ENCODE assay signal across 22 cellular contexts in genomic region chr4:185212566-185212965, GRCh38. TPM values are rescaled to one million over a fixed set of nuclear protein-coding genes. Genes with fewer than 3 reads are reported as not detected.
DNase-seq lines count a peak whose midpoint lies in the region; ATAC-seq and TF ChIP-seq lines count a peak whose summit lies in the region.
"Had no signal": no experiment of that assay in that cellular context is flagged by ENCODE, and none has a peak within 500 bp of the region (broad histone marks: within the 10 kb centered on the region; RNA-seq: fewer than 3 reads in every experiment).

No MANE protein-coding gene starts in this region.

- no peak for ATAC-seq in CD4-positive, CD25-positive, alpha-beta regulatory T cell (ENCODE audit: low read depth in 2 of 2)
- ATAC-seq: body of pancreas; CD8-positive, alpha-beta T cell; natural killer cell; sciatic nerve had no signal

- no peaks in the 10 kb centered on the region for H3K27me3 ChIP-seq in CD4-positive, CD25-positive, alpha-beta regulatory T cell (ENCODE audit: control insufficient read depth, insufficient read depth, low read length)
- no peaks in the 10 kb centered on the region for H3K27me3 ChIP-seq in trophoblast cell (ENCODE audit: insufficient read depth, low read length)
- H3K27me3 ChIP-seq: body of pancreas, MG63, Peyer's patch had no signal

- H3K14ac ChIP-seq in trophoblast cell (ENCODE audit: low read length) = no peak overlapping the region

- peak overlapping the region; percentile 2 for H3K4me3 ChIP-seq in CD4-positive, CD25-positive, alpha-beta regulatory T cell (ENCODE audit: low read depth, low read length)
- H3K4me3 ChIP-seq in GM12875 (ENCODE audit: low read depth, low read length) (peak overlapping the region; percentile 88), trophoblast cell (ENCODE audit: low read depth, low read length) (no peak overlapping the region)
- H3K4me3 ChIP-seq: body of pancreas, coronary artery, MG63, Peyer's patch had no signal

- H2BK12ac ChIP-seq in trophoblast cell (ENCODE audit: low read length) = no peak overlapping the region

- H4K8ac ChIP-seq in trophoblast cell (ENCODE audit: low read depth, low read length) = no peak overlapping the region

- H3K4me2 ChIP-seq in trophoblast cell (ENCODE audit: low read length) = no peak overlapping the region

- no peaks in the 10 kb centered on the region for H3K36me3 Mint-ChIP-seq in CD4-positive, CD25-positive, alpha-beta regulatory T cell
- H3K36me3 Mint-ChIP-seq in brain (peaks cover 5% of the 10 kb centered on the region), neural crest cell (ENCODE audit: low read depth) (no peaks in the 10 kb centered on the region)
- H3K36me3 Mint-ChIP-seq: natural killer cell had no signal

- H3K27ac ChIP-seq in CD4-positive, CD25-positive, alpha-beta regulatory T cell (ENCODE audit: insufficient read depth, low read length, poor library complexity, severe bottlenecking) = no peak overlapping the region
- H3K27ac ChIP-seq in trophoblast cell (ENCODE audit: low read depth, low read length) = no peak overlapping the region
- H3K27ac ChIP-seq: coronary artery, WERI-Rb-1 had no signal

- H3K36me3 ChIP-seq in CD4-positive, CD25-positive, alpha-beta regulatory T cell (ENCODE audit: control insufficient read depth, insufficient read depth, low read length) = no peaks in the 10 kb centered on the region
- no peaks in the 10 kb centered on the region for H3K36me3 ChIP-seq in trophoblast cell (ENCODE audit: control insufficient read depth in 1 of 2, insufficient read depth in 2 of 2, low read length in 2 of 2)
- H3K36me3 ChIP-seq: MG63, Peyer's patch, WERI-Rb-1 had no signal

- H3K4me3 Mint-ChIP-seq in CD4-positive, CD25-positive, alpha-beta regulatory T cell = peak overlapping the region in 1 of 4 donors; percentile 26
- peak overlapping the region; percentile 28 to 91 (median 70) for H3K4me3 Mint-ChIP-seq in brain
- H3K4me3 Mint-ChIP-seq in neural crest cell = peak overlapping the region; percentile 38
- H3K4me3 Mint-ChIP-seq: CD8-positive, alpha-beta T cell had no signal

- no peak overlapping the region for H2BK5ac ChIP-seq in trophoblast cell (ENCODE audit: low read depth, low read length, poor library complexity)

- TF ChIP-seq CTCF in GM12875 (IDR thresholded peaks at IDR 0.05; ENCODE audit: borderline replicate concordance, insufficient read depth, low read depth, low read length) (no peak), brain (conservative IDR thresholded peaks at IDR 0.05) (no peak), neural crest cell (conservative IDR thresholded peaks at IDR 0.05) (no peak), GM10266 (IDR thresholded peaks at IDR 0.05; ENCODE audit: control insufficient read depth, insufficient read depth, low read depth, missing control alignments) (no peak)

- H3K4me1 Mint-ChIP-seq in CD4-positive, CD25-positive, alpha-beta regulatory T cell = peaks cover 29 to 72% (median 50%) of the 10 kb centered on the region in 4 donors
- H3K4me1 Mint-ChIP-seq in brain = peaks cover 53% of the 10 kb centered on the region
- H3K4me1 Mint-ChIP-seq in neural crest cell = peaks cover 28% of the 10 kb centered on the region

- no peak overlapping the region for H2BK120ac ChIP-seq in trophoblast cell (ENCODE audit: insufficient read depth, low read length, poor library complexity)

- no CpG with 5 or more reads among the region's 4 CpGs for WGBS in trophoblast cell (ENCODE audit: extremely low coverage, insufficient coverage, insufficient read length)

- H3K23ac ChIP-seq in trophoblast cell (ENCODE audit: low read length) = no peak overlapping the region

- no peak for DNase-seq in CD4-positive, CD25-positive, alpha-beta regulatory T cell
- DNase-seq in neural crest cell (ENCODE audit: low read depth, low spot score) = no peak
- DNase-seq in ureter (ENCODE audit: low spot score) = no peak
- DNase-seq in trophoblast cell = no peak
- DNase-seq in mucosa of gallbladder (ENCODE audit: low spot score) = no peak
- no peak for DNase-seq in GM10266 (ENCODE audit: extremely low spot score)
- DNase-seq: activated CD4-positive, alpha-beta T cell treated with anti-CD3 and anti-CD28 coated beads, Interleukin-2, amount 50 U/mL, for 4 hours; activated CD8-positive, alpha-beta memory T cell treated with anti-CD3 and anti-CD28 coated beads, Interleukin-2, amount 50 U/mL, for 48 hours; body of pancreas; CD8-positive, alpha-beta T cell; H9; MG63; natural killer cell; NCI-H1417; NCI-H510A treated with DMSO at 0.1 percent for 48 hours; Peyer's patch; T-helper 2 cell; WERI-Rb-1 had no signal

- peaks cover 6% of the 10 kb centered on the region for H3K79me1 ChIP-seq in trophoblast cell (ENCODE audit: low read length)

- no peak overlapping the region for H2AFZ ChIP-seq in trophoblast cell (ENCODE audit: insufficient read depth, low read length, poor library complexity)

- no peaks in the 10 kb centered on the region for H3K9me3 Mint-ChIP-seq in CD4-positive, CD25-positive, alpha-beta regulatory T cell
- no peaks in the 10 kb centered on the region for H3K9me3 Mint-ChIP-seq in brain
- no peaks in the 10 kb centered on the region for H3K9me3 Mint-ChIP-seq in neural crest cell
- H3K9me3 Mint-ChIP-seq: CD8-positive, alpha-beta T cell; natural killer cell had no signal

- no peak overlapping the region for H4K91ac ChIP-seq in trophoblast cell (ENCODE audit: low read depth, low read length)

- H2AK5ac ChIP-seq in trophoblast cell (ENCODE audit: low read length) = no peak overlapping the region

- H3K4ac ChIP-seq in trophoblast cell (ENCODE audit: low read depth, low read length) = no peak overlapping the region

- no peak overlapping the region for H3K18ac ChIP-seq in trophoblast cell (ENCODE audit: low read length)

- H3K27me3 Mint-ChIP-seq in CD4-positive, CD25-positive, alpha-beta regulatory T cell = peaks cover 8% of the 10 kb centered on the region
- H3K27me3 Mint-ChIP-seq in brain = peaks cover 11% of the 10 kb centered on the region
- H3K27me3 Mint-ChIP-seq in neural crest cell (ENCODE audit: low read depth) = peaks cover 15% of the 10 kb centered on the region

- no peak overlapping the region for H4K12ac ChIP-seq in trophoblast cell (ENCODE audit: low read depth, low read length)

- no peaks in the 10 kb centered on the region for H3K9me3 ChIP-seq in CD4-positive, CD25-positive, alpha-beta regulatory T cell (ENCODE audit: control insufficient read depth in 2 of 2, low read length in 2 of 2)
- no peaks in the 10 kb centered on the region for H3K9me3 ChIP-seq in trophoblast cell (ENCODE audit: insufficient read depth, low read depth, low read length)
- H3K9me3 ChIP-seq: body of pancreas, MG63, Peyer's patch had no signal

- peak overlapping the region in 2 of 3 donors; percentile 56 to 69 for H3K27ac Mint-ChIP-seq in CD4-positive, CD25-positive, alpha-beta regulatory T cell
- H3K27ac Mint-ChIP-seq in brain (peak overlapping the region in 1 of 5 experiments; percentile 19), neural crest cell (ENCODE audit: unreplicated experiment) (no peak overlapping the region)
- H3K27ac Mint-ChIP-seq: H9, natural killer cell had no signal

- peaks cover 23% of the 10 kb centered on the region for H3K4me1 ChIP-seq in CD4-positive, CD25-positive, alpha-beta regulatory T cell (ENCODE audit: control insufficient read depth, insufficient read depth, low read length, poor library complexity, severe bottlenecking)
- H3K4me1 ChIP-seq in trophoblast cell (ENCODE audit: control insufficient read depth in 1 of 2, insufficient read depth in 2 of 2, low read length in 2 of 2) = peaks cover 3% of the 10 kb centered on the region in 2 experiments

- peaks cover 8% of the 10 kb centered on the region for H3K79me2 ChIP-seq in trophoblast cell (ENCODE audit: control insufficient read depth, insufficient read depth, low read length, poor library complexity)

- no peak overlapping the region for H3K9ac ChIP-seq in trophoblast cell (ENCODE audit: low read length)

RNA-seq across cellular contexts. Expression of gene SNX25, which starts 3.2 kb away (rescaled TPM):
- total RNA-seq in CD4-positive, CD25-positive, alpha-beta regulatory T cell = 22.2 TPM
- polyA plus RNA-seq in CD4-positive, CD25-positive, alpha-beta regulatory T cell = 1 to 10 TPM; 3.7 to 8.6 (median 7.0) TPM
- polyA plus RNA-seq in brain (ENCODE audit: insufficient read depth, low read depth, low replicate concordance) = 2.2 TPM
- total RNA-seq in neural crest cell (9.7 and 14.3 TPM in 2 replicates), ureter (17.4 TPM), mucosa of gallbladder (18.8 TPM)
- polyA plus RNA-seq in trophoblast cell (2013) = 11.4 TPM in 2 replicates

RNA-seq across cellular contexts. Expression of gene CFAP97, which starts 8.8 kb away (rescaled TPM):
- total RNA-seq in CD4-positive, CD25-positive, alpha-beta regulatory T cell = 28.3 TPM
- 10 to 100 TPM; 68.6 to 87.1 (median 80.2) TPM for polyA plus RNA-seq in CD4-positive, CD25-positive, alpha-beta regulatory T cell
- 6.2 TPM for polyA plus RNA-seq in brain (ENCODE audit: insufficient read depth, low read depth, low replicate concordance)
- total RNA-seq in neural crest cell (34.6 and 38.5 TPM in 2 replicates), ureter (49.3 TPM), mucosa of gallbladder (32.9 TPM)
- 16.6 and 17.3 TPM in 2 replicates for polyA plus RNA-seq in trophoblast cell (2013)
